Comparison of ENCODE assay signal across 26 cellular contexts in the genomic region with DNA sequence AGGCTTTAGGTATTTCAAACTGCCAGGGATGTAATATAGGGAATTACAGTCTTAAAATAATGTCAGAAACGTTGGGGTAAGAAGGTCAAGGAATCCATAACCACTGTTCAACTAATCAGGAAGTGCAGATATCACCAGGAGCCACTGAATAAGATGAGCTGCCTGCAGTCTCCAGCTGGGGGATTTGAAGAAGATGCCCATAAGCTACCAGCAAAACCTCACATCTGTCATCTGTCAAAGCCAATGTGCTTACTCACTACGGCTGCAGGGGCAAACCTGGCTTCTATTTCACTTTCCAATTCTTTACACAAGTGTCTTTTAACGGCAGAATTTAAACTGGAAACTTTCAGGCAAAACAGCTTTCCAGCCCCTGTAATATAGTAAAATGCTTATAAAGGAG.
DNase-seq lines count a peak whose midpoint lies in the region; ATAC-seq and TF ChIP-seq lines count a peak whose summit lies in the region.
"Had no signal": no experiment of that assay in that cellular context is flagged by ENCODE, and none has a peak within 500 bp of the region (broad histone marks: within the 10 kb centered on the region; RNA-seq: fewer than 3 reads in every experiment).

No MANE protein-coding gene starts in this region.

- no peaks in the 10 kb centered on the region for H4K20me1 ChIP-seq in SU-DHL-6 (ENCODE audit: low read depth, low read length)

- DNase-seq in DMS 273 treated with DMSO at 0.1 percent for 48 hours (lab: John Stamatoyannopoulos, UW) (peak; percentile 10), Kasumi-1 (lab: John Stamatoyannopoulos, UW) (peak; percentile 40 to 50), iris pigment epithelial cell (ENCODE audit: low read depth) (peak; percentile 5), NK-92 (lab: John Stamatoyannopoulos, UW; ENCODE audit: unreplicated experiment) (no peak)
- DNase-seq: activated CD8-positive, alpha-beta T cell treated with anti-CD3 and anti-CD28 coated beads for 36 hours; activated T-cell treated with anti-CD3 and anti-CD28 coated beads, Interleukin-2, amount 50 U/mL, for 48 hours; AML-193; Caco-2; central memory CD4-positive, alpha-beta T cell; GDM1; heart left ventricle; IMR-90; kidney; midbrain; NCI-H1048; PC-3; stimulated activated CD4-positive, alpha-beta T cell treated with anti-CD3 and anti-CD28 coated beads, Interleukin-15, amount 100 ng/mL, for 24 hours; stimulated activated naive CD4-positive, alpha-beta T cell; transverse colon had no signal

- H3K27me3 ChIP-seq in SU-DHL-6 (ENCODE audit: low read length) = no peaks in the 10 kb centered on the region
- H3K27me3 ChIP-seq: heart left ventricle, transverse colon had no signal

- no peak overlapping the region for H3K27ac ChIP-seq in SU-DHL-6 (ENCODE audit: low read depth, low read length)
- H3K27ac ChIP-seq: heart left ventricle, transverse colon had no signal

- H3F3A ChIP-seq in SU-DHL-6 (ENCODE audit: insufficient read depth) = no peaks in the 10 kb centered on the region

- H3K9ac ChIP-seq in SU-DHL-6 (ENCODE audit: low read length) = no peak overlapping the region

- H3K79me2 ChIP-seq in SU-DHL-6 (ENCODE audit: insufficient read depth, low read length) = no peaks in the 10 kb centered on the region

- H3K4me3 ChIP-seq in SU-DHL-6 (ENCODE audit: insufficient read depth, low read length, poor library complexity, severe bottlenecking) = no peak overlapping the region
- H3K4me3 ChIP-seq: GM12878, heart left ventricle, transverse colon had no signal

- no peaks in the 10 kb centered on the region for H3K36me3 Mint-ChIP-seq in activated T-helper 17 cell treated with anti-CD3 and anti-CD28 coated beads, Interleukin-2, amount 50 U/mL, for 72 hours (ENCODE audit: low read depth)

- H3K36me3 ChIP-seq in SU-DHL-6 (ENCODE audit: low read length) = no peaks in the 10 kb centered on the region
- H3K36me3 ChIP-seq: heart left ventricle, transverse colon had no signal

- ATAC-seq in GM19452 (IDR thresholded peaks at IDR 0.05; ENCODE audit: unreplicated experiment) = no peak
- no peak for ATAC-seq in GM21423 (IDR thresholded peaks at IDR 0.05; ENCODE audit: unreplicated experiment)
- ATAC-seq in activated T-helper 17 cell treated with anti-CD3 and anti-CD28 coated beads, Interleukin-2, amount 50 U/mL, for 72 hours (replicated peaks) = no peak
- ATAC-seq: activated CD8-positive, alpha-beta T cell treated with anti-CD3 and anti-CD28 coated beads for 36 hours; GM12878; heart left ventricle; PC-3; WTC11 had no signal

- H3K9me3 ChIP-seq in SU-DHL-6 (ENCODE audit: insufficient read depth, low read length) = no peaks in the 10 kb centered on the region
- H3K9me3 ChIP-seq: Caco-2, transverse colon had no signal

- no peak for TF ChIP-seq CTCF in SU-DHL-6 (IDR thresholded peaks at IDR 0.05; ENCODE audit: insufficient read depth, low read length, poor library complexity, severe bottlenecking)

- H3K4me1 Mint-ChIP-seq in activated T-helper 17 cell treated with anti-CD3 and anti-CD28 coated beads, Interleukin-2, amount 50 U/mL, for 72 hours = no peaks in the 10 kb centered on the region
- H3K4me1 Mint-ChIP-seq: neural crest cell, WTC11 had no signal

- no peak overlapping the region for H3K27ac Mint-ChIP-seq in activated T-helper 17 cell treated with anti-CD3 and anti-CD28 coated beads, Interleukin-2, amount 50 U/mL, for 72 hours
- H3K27ac Mint-ChIP-seq: activated CD8-positive, alpha-beta T cell treated with anti-CD3 and anti-CD28 coated beads for 36 hours; WTC11 had no signal

- H3K9me2 ChIP-seq in SU-DHL-6 (replicated peaks; ENCODE audit: insufficient read depth, low read length) = no peaks in the 10 kb centered on the region

- peaks cover 15% of the 10 kb centered on the region for H3K9me3 Mint-ChIP-seq in activated T-helper 17 cell treated with anti-CD3 and anti-CD28 coated beads, Interleukin-2, amount 50 U/mL, for 72 hours

- H3K4me3 Mint-ChIP-seq in activated T-helper 17 cell treated with anti-CD3 and anti-CD28 coated beads, Interleukin-2, amount 50 U/mL, for 72 hours = no peak overlapping the region
- H3K4me3 Mint-ChIP-seq: activated CD8-positive, alpha-beta T cell treated with anti-CD3 and anti-CD28 coated beads for 36 hours; neural crest cell; WTC11 had no signal

- H3K4me2 ChIP-seq in SU-DHL-6 (ENCODE audit: low read depth, low read length, poor library complexity, severe bottlenecking) = no peak overlapping the region

- peak overlapping the region; percentile 52 for H2AFZ ChIP-seq in SU-DHL-6 (ENCODE audit: low read depth, low read length, severe bottlenecking)

- no peaks in the 10 kb centered on the region for H3K27me3 Mint-ChIP-seq in activated T-helper 17 cell treated with anti-CD3 and anti-CD28 coated beads, Interleukin-2, amount 50 U/mL, for 72 hours
- H3K27me3 Mint-ChIP-seq: activated CD8-positive, alpha-beta T cell treated with anti-CD3 and anti-CD28 coated beads for 36 hours had no signal
